In the genomic region with DNA sequence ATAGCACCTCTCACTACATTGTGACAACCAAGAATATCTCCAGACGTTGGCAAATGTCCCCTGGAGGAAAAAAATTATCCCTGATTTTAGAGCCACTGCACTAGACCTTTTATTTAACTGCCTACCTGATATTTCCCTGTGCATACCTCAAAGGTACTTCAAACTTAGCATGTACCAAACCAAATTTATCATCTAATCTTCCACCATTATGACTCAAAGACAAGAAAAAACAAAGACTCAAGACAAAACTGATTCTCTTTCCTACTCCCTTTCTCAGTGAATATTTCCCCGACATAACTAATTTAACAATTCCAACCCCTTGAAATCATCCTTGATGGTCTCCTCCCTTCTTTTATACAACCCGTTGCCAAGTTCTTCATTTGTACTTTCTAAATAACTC, we compare ENCODE assay signal across 13 cellular contexts.
"Had no signal": no experiment of that assay in that cellular context is flagged by ENCODE, and none has a peak within 500 bp of the region (broad histone marks: within the 10 kb centered on the region; RNA-seq: fewer than 3 reads in every experiment).

No MANE protein-coding gene starts in this region.

- FAIRE-seq: colon had no signal

- H3K79me2 ChIP-seq: parathyroid adenoma had no signal

- ATAC-seq: WTC11 had no signal

- H3K9ac ChIP-seq: neural progenitor cell, parathyroid adenoma had no signal

- H3K4me2 ChIP-seq: neural progenitor cell had no signal

- H3K27ac ChIP-seq: neural progenitor cell, parathyroid adenoma had no signal

- H3K36me3 ChIP-seq: neural progenitor cell had no signal

- H3K27me3 ChIP-seq: ascending aorta, neural progenitor cell, tibial artery had no signal

- H3K4me3 ChIP-seq: ascending aorta, neural progenitor cell, tibial artery had no signal

- H3K9me3 ChIP-seq: ascending aorta, tibial artery had no signal

- H2AFZ ChIP-seq: neural progenitor cell, parathyroid adenoma had no signal

- DNase-seq: activated CD4-positive, alpha-beta T cell treated with anti-CD3 and anti-CD28 coated beads, Interleukin-2, amount 10 ng/mL, durations not matched to agents 7 days and 5 days; activated gamma-delta T cell treated with Interleukin-2 at 50 U/mL for 16 hours; effector CD8-positive, alpha-beta T cell; hippocampal formation; left ventricle myocardium superior; stimulated activated CD4-positive, alpha-beta T cell treated with anti-CD3 and anti-CD28 coated beads, Interleukin-4, amount 100 ng/mL, for 4 hours; stimulated activated naive CD8-positive, alpha-beta T cell treated with anti-CD3 and anti-CD28 coated beads, Interleukin-15, amount 100 ng/mL, for 72 hours; tibial artery had no signal

- H3K4me1 ChIP-seq: neural progenitor cell had no signal
